In genomic region chr5:60802216-60802615, GRCh38 we compare ENCODE assay signal across 9 cellular contexts. TPM values are rescaled to one million over a fixed set of nuclear protein-coding genes. Genes with fewer than 3 reads are reported as not detected.
"Had no signal": no experiment of that assay in that cellular context is flagged by ENCODE, and none has a peak within 500 bp of the region (broad histone marks: within the 10 kb centered on the region; RNA-seq: fewer than 3 reads in every experiment).

No MANE protein-coding gene starts in this region.

- H3K4me3 Mint-ChIP-seq: GM23338, H9, HFFc6 had no signal

- ATAC-seq: GM23338 had no signal

- H3K4me1 ChIP-seq: HAP-1 had no signal

- H3K9ac ChIP-seq: GM23248 had no signal

- FAIRE-seq: H1 had no signal

- H3K4me3 ChIP-seq: GM23248, GM23338, HAP-1 had no signal

- H3K27ac ChIP-seq: GM23248 had no signal

- DNase-seq: GM23248, GOT3, H7, H9, HCEC 1CT, HFFc6 had no signal

- H3K9me3 ChIP-seq: HAP-1 had no signal

- H3K9me3 Mint-ChIP-seq: GM23338, HFFc6 had no signal

- H3K27ac Mint-ChIP-seq: GM23338, H9, HFFc6 had no signal

- H3K36me3 ChIP-seq: HAP-1 had no signal

- H2AFZ ChIP-seq: GM23248, GM23338 had no signal

- H3K4me2 ChIP-seq: GM23338 had no signal

RNA-seq across cellular contexts. Expression of gene ELOVL7, which starts 41.9 kb away (rescaled TPM):
- total RNA-seq: GM23248 had no signal
- polyA plus RNA-seq: GM23248 had no signal
